Comparison of ENCODE assay signal across 1 cellular context in the genomic region with DNA sequence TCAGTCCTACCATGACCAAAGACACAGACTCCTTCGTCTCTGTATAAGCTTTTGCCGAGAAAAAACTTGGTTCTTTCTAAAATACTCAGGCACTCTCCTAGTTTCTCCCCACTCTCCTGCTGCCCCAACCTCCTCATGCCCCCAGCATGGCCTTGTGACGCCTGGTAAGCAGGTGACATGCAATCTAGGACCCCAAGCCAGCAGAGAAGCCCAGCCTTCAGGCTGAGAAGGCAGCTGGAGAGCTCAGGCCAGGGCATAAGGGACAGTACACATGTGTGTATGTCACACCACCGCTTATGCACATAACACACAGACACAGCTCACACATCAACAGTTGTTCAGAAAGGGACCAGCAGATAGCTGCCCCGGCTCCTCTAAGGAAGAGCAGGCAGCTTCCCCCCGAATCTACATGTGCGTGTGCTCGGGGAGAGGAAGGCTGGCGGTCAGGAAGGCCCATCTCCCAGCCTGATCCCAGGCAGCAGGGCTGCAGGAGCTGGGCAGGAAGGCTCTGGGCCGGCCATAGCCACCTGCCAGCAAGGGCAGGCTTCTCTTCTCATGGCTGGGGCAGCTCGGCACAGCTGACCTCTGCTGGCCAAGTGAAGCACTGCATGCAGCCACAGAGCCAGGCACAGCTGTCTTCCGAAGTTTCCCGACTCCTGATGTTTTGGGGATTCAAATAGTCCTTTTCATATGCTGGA.
TF ChIP-seq lines count a peak whose summit lies in the region.

No MANE protein-coding gene starts in this region.

TF ChIP-seq in GM12878, 131 proteins besides CTCF, POLR2A, EP300 and RAD21:
- TF ChIP-seq SMC3 (IDR thresholded peaks at IDR 0.05; ENCODE audit: borderline replicate concordance, low read length) = peak; percentile 86
- no peak for TF ChIP-seq NFYA (IDR thresholded peaks at IDR 0.05; ENCODE audit: borderline replicate concordance, low read depth, low read length)
- peak; percentile 72; the same call in 1 of the 2 replicates for TF ChIP-seq YY1 (IDR thresholded peaks at IDR 0.05; ENCODE audit: low read depth, low read length)
- 0 out of 2 replicates have a peak, but pooled peaks have one; percentile 16 for TF ChIP-seq TCF3 (IDR thresholded peaks at IDR 0.05; ENCODE audit: borderline replicate concordance, insufficient read depth, low read depth, low read length)
- TF ChIP-seq HDGF (IDR thresholded peaks at IDR 0.05) = peak; percentile 84; the same call in 1 of the 2 replicates
- 0 out of 2 replicates have a peak, but pooled peaks have one; percentile 10 for TF ChIP-seq POLR2AphosphoS5 (IDR thresholded peaks at IDR 0.05; ENCODE audit: low read length)
- TF ChIP-seq, protein P1, sequence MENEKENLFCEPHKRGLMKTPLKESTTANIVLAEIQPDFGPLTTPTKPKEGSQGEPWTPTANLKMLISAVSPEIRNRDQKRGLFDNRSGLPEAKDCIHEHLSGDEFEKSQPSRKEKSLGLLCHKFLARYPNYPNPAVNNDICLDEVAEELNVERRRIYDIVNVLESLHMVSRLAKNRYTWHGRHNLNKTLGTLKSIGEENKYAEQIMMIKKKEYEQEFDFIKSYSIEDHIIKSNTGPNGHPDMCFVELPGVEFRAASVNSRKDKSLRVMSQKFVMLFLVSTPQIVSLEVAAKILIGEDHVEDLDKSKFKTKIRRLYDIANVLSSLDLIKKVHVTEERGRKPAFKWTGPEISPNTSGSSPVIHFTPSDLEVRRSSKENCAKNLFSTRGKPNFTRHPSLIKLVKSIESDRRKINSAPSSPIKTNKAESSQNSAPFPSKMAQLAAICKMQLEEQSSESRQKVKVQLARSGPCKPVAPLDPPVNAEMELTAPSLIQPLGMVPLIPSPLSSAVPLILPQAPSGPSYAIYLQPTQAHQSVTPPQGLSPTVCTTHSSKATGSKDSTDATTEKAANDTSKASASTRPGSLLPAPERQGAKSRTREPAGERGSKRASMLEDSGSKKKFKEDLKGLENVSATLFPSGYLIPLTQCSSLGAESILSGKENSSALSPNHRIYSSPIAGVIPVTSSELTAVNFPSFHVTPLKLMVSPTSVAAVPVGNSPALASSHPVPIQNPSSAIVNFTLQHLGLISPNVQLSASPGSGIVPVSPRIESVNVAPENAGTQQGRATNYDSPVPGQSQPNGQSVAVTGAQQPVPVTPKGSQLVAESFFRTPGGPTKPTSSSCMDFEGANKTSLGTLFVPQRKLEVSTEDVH (IDR thresholded peaks at IDR 0.05; ENCODE audit: low read depth, partially characterized antibody) = no peak
- TF ChIP-seq SMAD5 (IDR thresholded peaks at IDR 0.05; ENCODE audit: low read depth) = peak; percentile 29; the same call in 1 of the 2 replicates
- no peak for TF ChIP-seq PAX5 (IDR thresholded peaks at IDR 0.05; ENCODE audit: borderline replicate concordance, low read depth, low read length)
